1 cellular context compared by ENCODE assay signal in the genomic region with DNA sequence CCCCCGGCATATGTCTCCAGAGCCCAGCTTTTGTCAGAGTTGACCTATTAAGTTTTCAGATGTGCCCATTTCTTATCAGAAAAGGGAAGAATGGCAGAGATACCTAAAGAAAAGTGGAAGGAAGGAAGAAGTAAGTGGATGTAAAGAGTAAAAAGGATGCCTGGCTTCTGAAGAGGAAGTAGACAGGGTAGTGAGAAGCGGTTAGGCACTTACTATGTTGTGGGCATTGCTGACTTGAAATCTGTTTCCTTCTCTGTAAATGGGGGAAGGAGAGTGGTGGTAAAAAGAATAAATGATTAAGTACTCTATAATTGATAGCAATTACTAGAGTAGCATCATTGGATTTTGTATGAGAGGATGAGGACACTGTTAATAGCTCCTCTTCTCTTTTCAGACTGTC.
TF ChIP-seq lines count a peak whose summit lies in the region.

No MANE protein-coding gene starts in this region.

TF ChIP-seq in A549, 52 proteins besides CTCF, POLR2A, EP300 and RAD21:
- TF ChIP-seq, protein P1, sequence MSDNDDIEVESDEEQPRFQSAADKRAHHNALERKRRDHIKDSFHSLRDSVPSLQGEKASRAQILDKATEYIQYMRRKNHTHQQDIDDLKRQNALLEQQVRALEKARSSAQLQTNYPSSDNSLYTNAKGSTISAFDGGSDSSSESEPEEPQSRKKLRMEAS (IDR thresholded peaks at IDR 0.05): no peak
- TF ChIP-seq NFE2L2 (conservative IDR thresholded peaks at IDR 0.05; ENCODE audit: low read length): no peak
- TF ChIP-seq FOXS1 (CRISPR knock-in tag; IDR thresholded peaks at IDR 0.05): no peak
- no peak for TF ChIP-seq CBX2 (IDR thresholded peaks at IDR 0.05; ENCODE audit: borderline replicate concordance, low read depth)
- TF ChIP-seq CHD4 (IDR thresholded peaks at IDR 0.05; ENCODE audit: borderline replicate concordance): no peak
- TF ChIP-seq CHD2 (IDR thresholded peaks at IDR 0.05; ENCODE audit: low read length, partially characterized antibody): no peak
- TF ChIP-seq CEBPB (IDR thresholded peaks at IDR 0.05): no peak
- no peak for TF ChIP-seq HOXA7 (CRISPR knock-in tag; IDR thresholded peaks at IDR 0.05)
- no peak for TF ChIP-seq KDM1A (IDR thresholded peaks at IDR 0.05; ENCODE audit: low read depth)
- TF ChIP-seq MAZ (IDR thresholded peaks at IDR 0.05; ENCODE audit: borderline replicate concordance, low read depth, low read length): no peak
- TF ChIP-seq ESRRA (IDR thresholded peaks at IDR 0.05; ENCODE audit: borderline replicate concordance, low read length): no peak
- no peak for TF ChIP-seq HOXB13 (CRISPR knock-in tag; IDR thresholded peaks at IDR 0.05; ENCODE audit: low read depth)
